In the genomic region with DNA sequence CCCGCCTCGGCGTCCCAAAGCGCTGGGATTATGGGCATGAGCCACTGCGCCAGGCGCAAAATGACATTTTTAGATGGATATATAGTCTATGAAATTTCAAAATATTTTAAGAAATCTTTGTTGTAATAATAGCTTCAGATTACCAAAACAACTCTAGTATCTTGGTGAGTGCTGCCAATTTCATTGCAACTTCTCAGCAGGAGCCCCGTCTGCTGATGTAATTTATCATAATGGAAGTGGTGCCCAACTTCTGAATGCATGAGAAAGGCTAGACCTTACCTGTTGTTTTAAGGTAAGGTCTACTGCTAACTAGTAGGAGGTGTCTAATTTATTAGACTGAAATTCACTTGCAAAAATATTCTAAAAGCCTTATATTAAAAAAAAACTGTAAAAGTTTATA, we compare ENCODE assay signal across 19 cellular contexts. TPM values are rescaled to one million over a fixed set of nuclear protein-coding genes. Genes with fewer than 3 reads are reported as not detected.
A peak's percentile ranks its signal among the peaks of the same experiment; 100 is the strongest.
DNase-seq lines count a peak whose midpoint lies in the region; ATAC-seq and TF ChIP-seq lines count a peak whose summit lies in the region.
"Had no signal": no experiment of that assay in that cellular context is flagged by ENCODE, and none has a peak within 500 bp of the region (broad histone marks: within the 10 kb centered on the region; RNA-seq: fewer than 3 reads in every experiment).

No MANE protein-coding gene starts in this region.

- no peak overlapping the region for H3K4me3 Mint-ChIP-seq in activated CD4-positive, alpha-beta T cell treated with anti-CD3 and anti-CD28 coated beads, Interleukin-2, amount 10 ng/mL, durations not matched to agents 24 days and 14 days
- no peak overlapping the region for H3K4me3 Mint-ChIP-seq in osteocyte (ENCODE audit: unreplicated experiment)
- H3K4me3 Mint-ChIP-seq: B cell; CD4-positive, alpha-beta T cell; CD8-positive, alpha-beta T cell had no signal

- H3K4me1 Mint-ChIP-seq in activated CD4-positive, alpha-beta T cell treated with anti-CD3 and anti-CD28 coated beads, Interleukin-2, amount 10 ng/mL, durations not matched to agents 24 days and 14 days, result peaks cover 10% of the 10 kb centered on the region
- H3K4me1 Mint-ChIP-seq in osteocyte (ENCODE audit: unreplicated experiment), result no peaks in the 10 kb centered on the region
- H3K4me1 Mint-ChIP-seq: B cell had no signal

- H3K27ac Mint-ChIP-seq in activated CD4-positive, alpha-beta T cell treated with anti-CD3 and anti-CD28 coated beads, Interleukin-2, amount 10 ng/mL, durations not matched to agents 24 days and 14 days, result no peak overlapping the region
- H3K27ac Mint-ChIP-seq in osteocyte (ENCODE audit: unreplicated experiment), result no peak overlapping the region
- H3K27ac Mint-ChIP-seq: B cell; CD4-positive, alpha-beta T cell; CD8-positive, alpha-beta T cell had no signal

- no peak overlapping the region for H3K4me3 ChIP-seq in choroid plexus epithelial cell (ENCODE audit: low read depth, low read length)
- H3K4me3 ChIP-seq: A549; BLaER1 treated with 17β-estradiol and CSF1 and Interleukin-3, amounts not matched to agents 10 nM and 100 nM; GM12878 had no signal

- intact Hi-C loops in activated CD4-positive, alpha-beta T cell treated with anti-CD3 and anti-CD28 coated beads, Interleukin-2, amount 10 ng/mL, durations not matched to agents 24 days and 14 days (cut with micrococcal nuclease), result no loop called here

- peaks cover 51% of the 10 kb centered on the region for H3K36me3 Mint-ChIP-seq in activated CD4-positive, alpha-beta T cell treated with anti-CD3 and anti-CD28 coated beads, Interleukin-2, amount 10 ng/mL, durations not matched to agents 24 days and 14 days (ENCODE audit: low read depth)
- H3K36me3 Mint-ChIP-seq in osteocyte (ENCODE audit: unreplicated experiment), result peaks cover 3% of the 10 kb centered on the region

- no peaks in the 10 kb centered on the region for H3K27me3 Mint-ChIP-seq in activated CD4-positive, alpha-beta T cell treated with anti-CD3 and anti-CD28 coated beads, Interleukin-2, amount 10 ng/mL, durations not matched to agents 24 days and 14 days
- H3K27me3 Mint-ChIP-seq in osteocyte (ENCODE audit: unreplicated experiment), result no peaks in the 10 kb centered on the region
- H3K27me3 Mint-ChIP-seq: B cell; CD4-positive, alpha-beta T cell had no signal

- ATAC-seq in left lobe of liver, result no peak
- ATAC-seq in HG03460 (IDR thresholded peaks at IDR 0.05; ENCODE audit: unreplicated experiment), result no peak
- ATAC-seq: A549; CD8-positive, alpha-beta T cell; GM12878 had no signal

- DNase-seq in activated CD4-positive, alpha-beta T cell treated with anti-CD3 and anti-CD28 coated beads, Interleukin-2, amount 10 ng/mL, durations not matched to agents 24 days and 14 days, result peak; percentile 35
- DNase-seq in activated CD4-positive, alpha-beta T cell treated with anti-CD3 and anti-CD28 coated beads, Interleukin-2, amount 50 U/mL, for 4 hours, result no peak
- DNase-seq in cerebellar cortex (ENCODE audit: low spot score), result peak; percentile 53
- DNase-seq in choroid plexus epithelial cell (ENCODE audit: low read depth), result peak; percentile 17
- DNase-seq in osteocyte (ENCODE audit: extremely low spot score, unreplicated experiment), result peak; percentile 40
- no peak for DNase-seq in left lobe of liver (ENCODE audit: low spot score)
- DNase-seq in activated naive CD4-positive, alpha-beta T cell treated with anti-CD3 and anti-CD28 coated beads, Interleukin-2, amount 50 U/mL, for 16 hours, result no peak
- DNase-seq: AML-193; Caco-2; Calu3; CD4-positive, alpha-beta T cell; CD8-positive, alpha-beta T cell; DMS79 treated with DMSO at 0.1 percent for 48 hours; GDM1 had no signal

- TF ChIP-seq CTCF in choroid plexus epithelial cell (conservative IDR thresholded peaks at IDR 0.05; ENCODE audit: low read depth, low read length), result no peak
- TF ChIP-seq CTCF in osteocyte (IDR thresholded peaks at IDR 0.05), result no peak

- no peaks in the 10 kb centered on the region for H3K9me3 Mint-ChIP-seq in activated CD4-positive, alpha-beta T cell treated with anti-CD3 and anti-CD28 coated beads, Interleukin-2, amount 10 ng/mL, durations not matched to agents 24 days and 14 days
- no peaks in the 10 kb centered on the region for H3K9me3 Mint-ChIP-seq in osteocyte (ENCODE audit: unreplicated experiment)
- H3K9me3 Mint-ChIP-seq: CD4-positive, alpha-beta T cell; CD8-positive, alpha-beta T cell had no signal

RNA-seq across cellular contexts. Expression of gene PDSS1, which starts 20.0 kb away (rescaled TPM):
- 39.0 and 39.8 TPM in 2 replicates for total RNA-seq in activated CD4-positive, alpha-beta T cell treated with anti-CD3 and anti-CD28 coated beads, Interleukin-2, amount 10 ng/mL, durations not matched to agents 24 days and 14 days
- total RNA-seq in osteocyte, result 3.4 and 3.8 TPM in 2 replicates
- total RNA-seq in left lobe of liver, result 4.3 TPM

Comparison
In these comparisons a context has a peak if more than half of its experiments do, and no peak if none do; other contexts are left out.
1. DNase-seq: peak in activated CD4-positive, alpha-beta T cell treated with anti-CD3 and anti-CD28 coated beads, Interleukin-2, amount 10 ng/mL, durations not matched to agents 24 days and 14 days (single experiment), cerebellar cortex (single experiment), choroid plexus epithelial cell (single experiment) and osteocyte (single experiment); none in activated CD4-positive, alpha-beta T cell treated with anti-CD3 and anti-CD28 coated beads, Interleukin-2, amount 50 U/mL, for 4 hours (0 of 2), left lobe of liver (single experiment) and activated naive CD4-positive, alpha-beta T cell treated with anti-CD3 and anti-CD28 coated beads, Interleukin-2, amount 50 U/mL, for 16 hours (single experiment).